ENCODE assay signal across 1 cellular context in the genomic region with DNA sequence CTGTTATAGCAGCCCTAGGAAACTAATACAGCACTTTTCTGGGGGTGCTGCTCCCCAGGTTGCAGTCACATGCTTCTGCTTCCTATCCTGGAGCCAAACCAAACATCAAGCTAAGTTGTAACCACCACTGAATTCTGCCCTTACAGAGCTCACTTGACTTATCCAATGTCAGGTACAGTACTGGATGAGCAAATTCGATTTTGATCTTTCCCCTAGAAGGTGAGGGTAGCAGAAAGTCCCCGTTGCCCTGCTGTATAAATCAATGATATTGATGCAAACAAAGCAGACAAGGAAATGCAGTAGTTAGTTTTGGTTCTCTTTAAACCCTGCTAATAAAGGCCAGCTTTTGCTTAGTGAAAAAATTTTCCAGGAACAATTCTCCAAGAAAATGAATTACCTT.
TF ChIP-seq lines count a peak whose summit lies in the region.

No MANE protein-coding gene starts in this region.

TF ChIP-seq in GM23338, 12 proteins besides CTCF, POLR2A, EP300 and RAD21 (continued from another document):
- TF ChIP-seq CREB1 (CRISPR knock-in tag; IDR thresholded peaks at IDR 0.05; ENCODE audit: low read depth) (no peak), ZNF331 (CRISPR knock-in tag; IDR thresholded peaks at IDR 0.05; ENCODE audit: low read depth) (no peak)
